ENCODE assay signal across 8 cellular contexts in the genomic region with DNA sequence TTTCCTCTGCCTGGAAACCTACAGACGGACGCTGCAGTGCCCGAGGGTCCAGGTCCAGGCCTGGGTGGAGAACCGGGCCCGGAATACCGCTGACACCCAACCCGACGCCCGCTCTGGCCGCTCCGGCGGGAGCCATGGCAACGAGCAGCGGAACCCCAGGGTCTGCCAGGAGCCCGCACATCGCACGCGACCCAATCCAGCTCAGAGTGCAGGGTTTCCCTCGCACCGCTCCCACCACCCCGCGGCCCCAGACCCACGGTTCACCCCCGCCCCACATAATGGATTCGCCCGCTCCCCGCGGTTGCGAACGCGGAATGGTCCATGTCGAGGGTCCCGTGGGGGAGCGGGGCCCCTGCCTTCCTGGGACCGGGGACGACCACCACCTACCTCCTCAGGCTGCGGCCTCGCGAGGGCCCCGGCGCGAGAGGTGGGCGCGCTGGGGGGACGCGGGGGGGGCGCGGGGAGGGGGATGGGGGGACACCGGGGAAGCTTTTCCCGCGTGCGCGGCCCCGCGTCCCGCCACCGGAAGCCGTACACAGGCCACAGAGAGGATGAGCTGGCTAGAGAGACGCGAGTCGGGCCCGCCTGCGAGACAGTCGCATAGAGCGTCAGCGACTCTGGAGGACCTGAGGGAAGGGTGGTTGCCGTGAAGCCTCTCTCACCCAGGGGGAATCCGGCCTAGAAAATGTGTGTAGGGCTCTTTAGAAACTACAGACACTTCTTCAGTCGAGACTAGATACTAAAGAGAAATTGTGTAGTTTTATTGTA. TPM values are rescaled to one million over a fixed set of nuclear protein-coding genes. Genes with fewer than 3 reads are reported as not detected.
DNase-seq lines count a peak whose midpoint lies in the region; ATAC-seq, FAIRE-seq and TF ChIP-seq lines count a peak whose summit lies in the region.

Gene SSRP1 (minus strand): TSS at position 550 of the 768 bp plus-strand sequence. CDS start 771 bp downstream, outside the sequence.

- H3K4me1 ChIP-seq in adrenal gland (replicated peaks in 1 of 2), result peaks cover 0 to 13% of the 10 kb centered on the region in 2 donors
- H3K4me1 ChIP-seq in upper lobe of right lung, result peaks cover 18% of the 10 kb centered on the region

- peaks cover 23% of the 10 kb centered on the region for H3K4me1 Mint-ChIP-seq in progenitor cell of endocrine pancreas (ENCODE audit: low read depth)

- ATAC-seq in HG02678 (IDR thresholded peaks at IDR 0.05; ENCODE audit: unreplicated experiment) (peak; percentile 100), left cardiac atrium (peak; percentile 98 to 99), upper lobe of right lung (peak; percentile 98)

- peaks cover 9% of the 10 kb centered on the region for H3K36me3 Mint-ChIP-seq in progenitor cell of endocrine pancreas (ENCODE audit: insufficient read depth)

- DNase-seq in GM12892 (ENCODE audit: insufficient read length) (peak; percentile 91), NCI-H1105 treated with DMSO at 0.1 percent for 48 hours (lab: John Stamatoyannopoulos, UW) (peak; percentile 87), adrenal gland (peak; percentile 85 to 94 (median 90)), left cardiac atrium (peak; percentile 92), progenitor cell of endocrine pancreas (ENCODE audit: low spot score, unreplicated experiment) (peak; percentile 66), upper lobe of right lung (peak; percentile 94)

- peak within 1 kb of the TSS; percentile 92 for H3K4me3 Mint-ChIP-seq in progenitor cell of endocrine pancreas (ENCODE audit: low read depth)

- H3K27me3 Mint-ChIP-seq in progenitor cell of endocrine pancreas, result peaks cover 4% of the 10 kb centered on the region

- WGBS in adrenal gland, 4 donors, result 0 to 1% (median 1%) methylated on average over 7 to 68 of the region's 69 CpGs

- intact Hi-C loops in T-helper 1 cell treated with Interleukin-12 subunit alpha and Interleukin-12 subunit beta and Interleukin-4 antibody, amounts not matched to agents 30 ng/mL and 1 ng/mL, for 36 hours (cut with micrococcal nuclease), result loop anchor here (1.0 to 5.0 kb wide), 10 partner anchors 10 to 1807 kb away; partner anchors contain the start of genes CLP1, FAM111A, MED19 and TIMM10
- intact Hi-C loops in adrenal gland (cut with DNase I), result no loop called here
- intact Hi-C loops in left cardiac atrium (cut with DNase I), result no loop called here
- intact Hi-C loops in upper lobe of right lung (cut with DNase I), result no loop called here

- H3K27me3 ChIP-seq in adrenal gland (no peaks in the 10 kb centered on the region), upper lobe of right lung (no peaks in the 10 kb centered on the region)

- TF ChIP-seq CTCF in adrenal gland (IDR thresholded peaks at IDR 0.05), result no peak
- no peak for TF ChIP-seq CTCF in progenitor cell of endocrine pancreas (IDR thresholded peaks at IDR 0.05; ENCODE audit: unreplicated experiment)
- TF ChIP-seq CTCF in upper lobe of right lung (IDR thresholded peaks at IDR 0.05), result no peak

- H3K36me3 ChIP-seq in adrenal gland (replicated peaks in 1 of 2), result peaks cover 0 to 36% of the 10 kb centered on the region in 2 donors
- H3K36me3 ChIP-seq in upper lobe of right lung, result peaks cover 36% of the 10 kb centered on the region

- TF ChIP-seq POLR2A in GM12892 (IDR thresholded peaks at IDR 0.05; ENCODE audit: low read depth, low read length), result peak; percentile 83
- TF ChIP-seq POLR2A in adrenal gland (IDR thresholded peaks at IDR 0.05), result peak; percentile 38 to 83

- peak within 1 kb of the TSS; percentile 28 to 92 (median 68) for H3K4me3 ChIP-seq in adrenal gland
- peak within 1 kb of the TSS; percentile 81 for H3K4me3 ChIP-seq in upper lobe of right lung

- H3K27ac ChIP-seq in adrenal gland, result peak within 1 kb of the TSS in 4 of 5 donors; percentile 78 to 93 (median 82)
- peak within 1 kb of the TSS; percentile 90 for H3K27ac ChIP-seq in upper lobe of right lung

- H3K9me3 Mint-ChIP-seq in progenitor cell of endocrine pancreas (ENCODE audit: low read depth), result no peaks in the 10 kb centered on the region

- FAIRE-seq in GM12892 (lab: Jason Lieb, UNC), result peak; percentile 99

- H3K9me3 ChIP-seq in adrenal gland (replicated peaks in 1 of 3) (no peaks in the 10 kb centered on the region), upper lobe of right lung (no peaks in the 10 kb centered on the region)

- H3K27ac Mint-ChIP-seq in progenitor cell of endocrine pancreas, result peak within 1 kb of the TSS; percentile 96

RNA-seq across cellular contexts. Expression of gene SSRP1, which starts in this region (rescaled TPM):
- polyA plus RNA-seq in GM12892 (2012; ENCODE audit: missing spikeins), result 117 TPM
- 152 TPM in 2 replicates for total RNA-seq in T-helper 1 cell treated with Interleukin-12 subunit alpha and Interleukin-12 subunit beta and Interleukin-4 antibody, amounts not matched to agents 30 ng/mL and 1 ng/mL, for 36 hours
- total RNA-seq in adrenal gland (10 to 100 TPM; 37.4 to 68.3 (median 56.9) TPM), left cardiac atrium (10 to 100 TPM; 34.7 to 45.5 TPM), progenitor cell of endocrine pancreas (126 and 131 TPM in 2 replicates), upper lobe of right lung (64.7 TPM)
- polyA plus RNA-seq in adrenal gland, result 100 to 1,000 TPM in 1 of 3 donors, 10 to 100 TPM in 2; 25.3 to 106 (median 31.0) TPM

Comparison
In these comparisons a context has a peak if more than half of its experiments do, and no peak if none do; other contexts are left out.
1. Peak in every context shown above with its lines: DNase-seq, ATAC-seq, H3K4me3 ChIP-seq and H3K27ac ChIP-seq.